33 cellular contexts compared by ENCODE assay signal in the genomic region with DNA sequence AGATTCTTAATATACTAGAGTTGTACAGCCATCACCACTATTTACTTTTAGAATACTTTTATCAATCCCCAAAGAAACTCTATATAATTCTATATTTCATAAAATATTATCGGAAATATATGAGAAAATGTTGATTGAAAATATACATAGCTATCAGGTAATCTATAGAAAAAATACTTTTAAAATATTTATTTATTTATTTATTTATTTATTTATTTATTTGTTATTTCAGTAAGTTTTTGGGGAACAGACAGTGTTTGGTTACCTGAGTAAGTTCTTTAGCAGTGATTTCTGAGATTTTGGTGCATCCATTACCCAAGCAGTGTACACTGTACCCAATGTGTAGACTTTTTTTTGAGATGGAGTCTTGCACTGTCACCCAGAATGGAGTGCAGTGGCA.
"Had no signal": no experiment of that assay in that cellular context is flagged by ENCODE, and none has a peak within 500 bp of the region (broad histone marks: within the 10 kb centered on the region; RNA-seq: fewer than 3 reads in every experiment).

No MANE protein-coding gene starts in this region.

- H3K4me3 Mint-ChIP-seq: activated B cell treated with CpG ODN at 0.5 μM for 24 hours; activated CD8-positive, alpha-beta T cell treated with anti-CD3 and anti-CD28 coated beads for 36 hours; activated naive CD8-positive, alpha-beta T cell; activated T-cell treated with anti-CD3 and anti-CD28 coated beads, Interleukin-2, amount 50 U/mL, for 4 hours; activated T-helper 17 cell treated with anti-CD3 and anti-CD28 coated beads, Interleukin-2, amount 50 U/mL, for 72 hours; dendritic cell treated with granulocyte-macrophage colony-stimulating factor and Interleukin-4, amounts not matched to agents 40 ng/mL and 50 ng/mL, for 4 days; endodermal cell; T-helper 17 cell; T-helper 2 cell treated with Interferon-gamma antibody and Interleukin-4, amounts not matched to agents 5 μg/mL and 100 μg/mL, for 36 hours had no signal

- ATAC-seq: activated CD4-positive, CD25-positive, alpha-beta regulatory T cell treated with anti-CD3 and anti-CD28 coated beads, Interleukin-2, amount 50 U/mL, for 24 hours; activated CD8-positive, alpha-beta T cell treated with anti-CD3 and anti-CD28 coated beads for 36 hours; activated T-cell treated with anti-CD3 and anti-CD28 coated beads, Interleukin-2, amount 50 U/mL, for 4 hours; activated T-helper 17 cell treated with anti-CD3 and anti-CD28 coated beads, Interleukin-2, amount 50 U/mL, for 72 hours; body of pancreas; T-helper 17 cell had no signal

- H3K27me3 ChIP-seq: adrenal gland, body of pancreas, colonic mucosa, esophagus squamous epithelium had no signal

- H3K27me3 Mint-ChIP-seq: activated B cell treated with CpG ODN at 0.5 μM for 24 hours; dendritic cell treated with granulocyte-macrophage colony-stimulating factor and Interleukin-4, amounts not matched to agents 40 ng/mL and 50 ng/mL, for 4 days had no signal

- H3K36me3 ChIP-seq: adrenal gland, colonic mucosa, esophagus squamous epithelium, WERI-Rb-1 had no signal

- H3K4me3 ChIP-seq: adrenal gland, body of pancreas, colonic mucosa, dorsolateral prefrontal cortex, esophagus squamous epithelium had no signal

- H3K36me3 Mint-ChIP-seq: activated naive CD8-positive, alpha-beta T cell had no signal

- DNase-seq: activated B cell treated with CpG ODN at 0.5 μM for 24 hours; activated CD4-positive, alpha-beta T cell treated with anti-CD3 and anti-CD28 coated beads for 48 hours; activated CD4-positive, alpha-beta T cell treated with anti-CD3 and anti-CD28 coated beads, Interleukin-2, amount 50 U/mL, for 1 hour; activated CD4-positive, alpha-beta T cell treated with anti-CD3 and anti-CD28 coated beads, Interleukin-2, amount 50 U/mL, for 48 hours; activated CD8-positive, alpha-beta memory T cell treated with anti-CD3 and anti-CD28 coated beads for 24 hours; activated CD8-positive, alpha-beta T cell treated with anti-CD3 and anti-CD28 coated beads for 36 hours; activated effector memory CD4-positive, alpha-beta T cell treated with Interleukin-2 at 50 U/mL for 16 hours; activated gamma-delta T cell treated with Interleukin-2 at 50 U/mL for 16 hours; activated naive CD4-positive, alpha-beta T cell treated with anti-CD3 and anti-CD28 coated beads, Interleukin-2, amount 50 U/mL, for 16 hours; activated naive CD4-positive, alpha-beta T cell treated with Interleukin-2 at 50 U/mL for 16 hours; activated T-cell treated with anti-CD3 and anti-CD28 coated beads, Interleukin-2, amount 50 U/mL, for 4 hours; adrenal gland; amygdala; aorta; body of pancreas; caudate nucleus; colonic mucosa; dorsolateral prefrontal cortex; effector memory CD4-positive, alpha-beta T cell; endodermal cell; erythroblast; esophagus squamous epithelium; foreskin melanocyte; head of caudate nucleus; T-helper 1 cell; T-helper 17 cell; T1000; WERI-Rb-1 had no signal

- H3K9me3 Mint-ChIP-seq: activated B cell treated with CpG ODN at 0.5 μM for 24 hours; activated CD8-positive, alpha-beta T cell treated with anti-CD3 and anti-CD28 coated beads for 36 hours; activated T-cell treated with anti-CD3 and anti-CD28 coated beads, Interleukin-2, amount 50 U/mL, for 4 hours; activated T-helper 17 cell treated with anti-CD3 and anti-CD28 coated beads, Interleukin-2, amount 50 U/mL, for 72 hours; dendritic cell treated with granulocyte-macrophage colony-stimulating factor and Interleukin-4, amounts not matched to agents 40 ng/mL and 50 ng/mL, for 4 days; endodermal cell; T-helper 2 cell treated with Interferon-gamma antibody and Interleukin-4, amounts not matched to agents 5 μg/mL and 100 μg/mL, for 36 hours had no signal

- H3K4me1 ChIP-seq: adrenal gland, colonic mucosa, esophagus squamous epithelium had no signal

- H3K9me3 ChIP-seq: adrenal gland, body of pancreas, colonic mucosa, esophagus squamous epithelium had no signal

- H3K4me1 Mint-ChIP-seq: activated B cell treated with CpG ODN at 0.5 μM for 24 hours; activated T-helper 17 cell treated with anti-CD3 and anti-CD28 coated beads, Interleukin-2, amount 50 U/mL, for 72 hours; T-helper 17 cell had no signal

- H3K27ac ChIP-seq: adrenal gland, body of pancreas, colonic mucosa, dorsolateral prefrontal cortex, esophagus squamous epithelium, WERI-Rb-1 had no signal

- H3K27ac Mint-ChIP-seq: activated B cell treated with CpG ODN at 0.5 μM for 24 hours; activated CD8-positive, alpha-beta T cell treated with anti-CD3 and anti-CD28 coated beads for 36 hours; activated naive CD8-positive, alpha-beta T cell; activated T-helper 17 cell treated with anti-CD3 and anti-CD28 coated beads, Interleukin-2, amount 50 U/mL, for 72 hours; dendritic cell treated with granulocyte-macrophage colony-stimulating factor and Interleukin-4, amounts not matched to agents 40 ng/mL and 50 ng/mL, for 4 days; endodermal cell; T-helper 17 cell; T-helper 2 cell treated with Interferon-gamma antibody and Interleukin-4, amounts not matched to agents 5 μg/mL and 100 μg/mL, for 36 hours had no signal
